Comparison of ENCODE assay signal across 19 cellular contexts in genomic region chr17:44184212-44184810, GRCh38. TPM values are rescaled to one million over a fixed set of nuclear protein-coding genes. Genes with fewer than 3 reads are reported as not detected.
DNase-seq lines count a peak whose midpoint lies in the region; ATAC-seq and TF ChIP-seq lines count a peak whose summit lies in the region.
"Had no signal": no experiment of that assay in that cellular context is flagged by ENCODE, and none has a peak within 500 bp of the region (broad histone marks: within the 10 kb centered on the region; RNA-seq: fewer than 3 reads in every experiment).

No MANE protein-coding gene starts in this region.

- H3K36me3 ChIP-seq in BLaER1 (peaks cover 50% of the 10 kb centered on the region), DOHH2 (ENCODE audit: control insufficient read depth, low read length) (peaks cover 27% of the 10 kb centered on the region), mesendoderm (ENCODE audit: control insufficient read depth, insufficient read depth, low read length) (peaks cover under 1% of the 10 kb centered on the region)
- H3K36me3 ChIP-seq: prostate gland had no signal

- no peak overlapping the region for H2BK5ac ChIP-seq in mesendoderm (ENCODE audit: low read length)

- TF ChIP-seq CTCF in DOHH2 (IDR thresholded peaks at IDR 0.05; ENCODE audit: low read depth, low read length, poor library complexity, severe bottlenecking) (no peak), GM20000 (IDR thresholded peaks at IDR 0.05; ENCODE audit: extremely low read depth, missing control alignments) (no peak)

- H4K5ac ChIP-seq in mesendoderm (ENCODE audit: low read length), result no peak overlapping the region

- no peak overlapping the region for H2BK120ac ChIP-seq in mesendoderm (ENCODE audit: low read depth, low read length)

- no peak overlapping the region for H3K23ac ChIP-seq in mesendoderm (ENCODE audit: low read length)

- H3K4me3 ChIP-seq in BLaER1 (no peak overlapping the region), DOHH2 (ENCODE audit: low read length) (no peak overlapping the region), mesendoderm (ENCODE audit: low read length) (no peak overlapping the region)
- H3K4me3 ChIP-seq: left lung, MG63, prostate gland had no signal

- H3K4me1 Mint-ChIP-seq in T-cell, result peaks cover 32 to 57% (median 52%) of the 10 kb centered on the region in 3 donors
- H3K4me1 Mint-ChIP-seq in stimulated activated naive B cell treated with anti-CD40 and anti-IgM and Interleukin-4, amounts not matched to agents 10 μg/mL and 1 μg/mL and 100 μg/mL, for 72 hours, result peaks cover 26 to 59% of the 10 kb centered on the region in 2 donors

- H3K4ac ChIP-seq in mesendoderm (ENCODE audit: low read depth, low read length), result no peak overlapping the region

- H3K27ac ChIP-seq in BLaER1 (no peak overlapping the region), DOHH2 (ENCODE audit: low read depth, low read length) (no peak overlapping the region), mesendoderm (ENCODE audit: low read depth, low read length) (no peak overlapping the region)
- H3K27ac ChIP-seq: left lung had no signal

- peak overlapping the region; percentile 28 to 99 (median 99) for H3K4me3 Mint-ChIP-seq in T-cell
- no peak overlapping the region for H3K4me3 Mint-ChIP-seq in stimulated activated naive B cell treated with anti-CD40 and anti-IgM and Interleukin-4, amounts not matched to agents 10 μg/mL and 1 μg/mL and 100 μg/mL, for 72 hours

- POLR2A ChIA-PET in T-cell (lab: Charles Lee), result no interaction called here

- WGBS in mesendoderm (ENCODE audit: extremely low coverage, insufficient coverage, low lambda C conversion rate), result no CpG with 5 or more reads among the region's 8 CpGs

- H3K4me2 ChIP-seq in BLaER1 (peak overlapping the region; percentile 94), DOHH2 (ENCODE audit: low read length) (peak overlapping the region; percentile 72), mesendoderm (ENCODE audit: low read length) (no peak overlapping the region)

- H3K56ac ChIP-seq in mesendoderm (ENCODE audit: low read length), result peak overlapping the region; percentile 46

- H3K18ac ChIP-seq in mesendoderm (ENCODE audit: low read length), result no peak overlapping the region

- H2BK15ac ChIP-seq in mesendoderm (replicated peaks; ENCODE audit: low read depth), result no peak overlapping the region

- peaks cover 3% of the 10 kb centered on the region; the same call in 1 of the 2 replicates for H3F3A ChIP-seq in DOHH2 (ENCODE audit: control insufficient read depth, insufficient read depth)

- H3K4me1 ChIP-seq in BLaER1 (peaks cover 40% of the 10 kb centered on the region), DOHH2 (ENCODE audit: control insufficient read depth, low read length) (peaks cover 28% of the 10 kb centered on the region), mesendoderm (ENCODE audit: control insufficient read depth, low read depth, low read length) (peaks cover 2% of the 10 kb centered on the region)

- peak overlapping the region in 1 of 2 donors; percentile 22 for H3K27ac Mint-ChIP-seq in T-cell
- no peak overlapping the region for H3K27ac Mint-ChIP-seq in stimulated activated naive B cell treated with anti-CD40 and anti-IgM and Interleukin-4, amounts not matched to agents 10 μg/mL and 1 μg/mL and 100 μg/mL, for 72 hours

- peaks cover 14% of the 10 kb centered on the region for H3K79me1 ChIP-seq in mesendoderm (ENCODE audit: low read length)

- CTCF ChIA-PET in T-cell (lab: Charles Lee), result interaction anchor here in 1 of 2 donors (1.4 to 2.8 kb wide), 2 partner anchors 16 to 61 kb away, joined by 3 to 12 read pairs; partner anchors contain the start of gene HDAC5

- DNase-seq in T-cell, result no peak
- no peak for DNase-seq in mesendoderm
- no peak for DNase-seq in NOMO-1 (lab: John Stamatoyannopoulos, UW; ENCODE audit: unreplicated experiment in 2 of 2)
- DNase-seq in stimulated activated naive B cell treated with anti-CD40 and anti-IgM and Interleukin-4, amounts not matched to agents 10 μg/mL and 1 μg/mL and 100 μg/mL, for 72 hours, result no peak
- DNase-seq in GM20000 (ENCODE audit: low spot score), result no peak
- DNase-seq: activated CD4-positive, CD25-positive, alpha-beta regulatory T cell; activated CD8-positive, alpha-beta memory T cell treated with anti-CD3 and anti-CD28 coated beads, Interleukin-2, amount 50 U/mL, for 48 hours; foreskin fibroblast; MG63; NCI-H2029; NCI-H524 treated with DMSO at 0.1 percent for 48 hours; stimulated activated CD4-positive, alpha-beta T cell treated with anti-CD3 and anti-CD28 coated beads, Interleukin-15, amount 100 ng/mL, for 24 hours; T-helper 1 cell had no signal

- ATAC-seq in T-cell (replicated peaks in 1 of 4) (no peak), GM21423 (IDR thresholded peaks at IDR 0.05; ENCODE audit: unreplicated experiment) (no peak)
- no peak for ATAC-seq in stimulated activated naive B cell treated with anti-CD40 and anti-IgM and Interleukin-4, amounts not matched to agents 10 μg/mL and 1 μg/mL and 100 μg/mL, for 72 hours (replicated peaks)
- ATAC-seq: left lung had no signal

- H3K9me2 ChIP-seq in DOHH2 (replicated peaks; ENCODE audit: control insufficient read depth, low read length), result no peaks in the 10 kb centered on the region

- H2AK5ac ChIP-seq in mesendoderm (ENCODE audit: low read length), result no peak overlapping the region

- H3K9ac ChIP-seq in BLaER1 (no peak overlapping the region; the same call in 1 of the 2 replicates), mesendoderm (ENCODE audit: low read length) (no peak overlapping the region)

- H3K36me3 Mint-ChIP-seq in T-cell, result peaks cover 7% of the 10 kb centered on the region
- H3K36me3 Mint-ChIP-seq in stimulated activated naive B cell treated with anti-CD40 and anti-IgM and Interleukin-4, amounts not matched to agents 10 μg/mL and 1 μg/mL and 100 μg/mL, for 72 hours, result peaks cover 14 to 28% of the 10 kb centered on the region in 2 donors

- H4K8ac ChIP-seq in mesendoderm (ENCODE audit: low read depth, low read length), result no peak overlapping the region

- H3K27me3 ChIP-seq in BLaER1 (no peaks in the 10 kb centered on the region), DOHH2 (ENCODE audit: control insufficient read depth, low read length) (no peaks in the 10 kb centered on the region), mesendoderm (ENCODE audit: insufficient read depth, low read length, poor library complexity) (no peaks in the 10 kb centered on the region)
- H3K27me3 ChIP-seq: left lung, MG63 had no signal

- H3K79me2 ChIP-seq in DOHH2 (ENCODE audit: control insufficient read depth, low read length), result peaks cover 67% of the 10 kb centered on the region
- peaks cover 26% of the 10 kb centered on the region for H3K79me2 ChIP-seq in mesendoderm (ENCODE audit: control insufficient read depth, insufficient read depth, low read length)

- H3K9me3 Mint-ChIP-seq in T-cell, result no peaks in the 10 kb centered on the region
- H3K9me3 Mint-ChIP-seq in stimulated activated naive B cell treated with anti-CD40 and anti-IgM and Interleukin-4, amounts not matched to agents 10 μg/mL and 1 μg/mL and 100 μg/mL, for 72 hours, result no peaks in the 10 kb centered on the region

- H3K9me3 ChIP-seq in BLaER1 (no peaks in the 10 kb centered on the region), DOHH2 (ENCODE audit: control insufficient read depth, insufficient read depth, low read length) (no peaks in the 10 kb centered on the region)
- H3K9me3 ChIP-seq: left lung, MG63, prostate gland had no signal

- H4K20me1 ChIP-seq in BLaER1 (peaks cover 50% of the 10 kb centered on the region), DOHH2 (ENCODE audit: control insufficient read depth, insufficient read depth, low read depth, low read length) (0 out of 2 replicates have a peak, but pooled peaks cover 5% of the 10 kb centered on the region)

- no peaks in the 10 kb centered on the region for H3K27me3 Mint-ChIP-seq in T-cell
- no peaks in the 10 kb centered on the region for H3K27me3 Mint-ChIP-seq in stimulated activated naive B cell treated with anti-CD40 and anti-IgM and Interleukin-4, amounts not matched to agents 10 μg/mL and 1 μg/mL and 100 μg/mL, for 72 hours

RNA-seq across cellular contexts. Expression of gene TMUB2, which starts 2.5 kb away (rescaled TPM):
- 10 to 100 TPM; 42.0 to 46.6 (median 43.0) TPM for total RNA-seq in T-cell
- polyA plus RNA-seq in mesendoderm (2013, experiment 1 of 2), result 11.7 TPM
- polyA plus RNA-seq in mesendoderm (2013, experiment 2 of 2), result 11.4 TPM

RNA-seq across cellular contexts. Expression of gene ASB16, which starts 13.8 kb away (rescaled TPM):
- under 1 TPM in 1 of 5 donors, not detected in 4; 0.15 TPM for total RNA-seq in T-cell
- not detected for polyA plus RNA-seq in mesendoderm (2013, experiment 1 of 2)
- polyA plus RNA-seq in mesendoderm (2013, experiment 2 of 2), result not detected
- total RNA-seq: chondrocyte, left lung had no signal

RNA-seq across cellular contexts. Expression of gene ATXN7L3, which starts 15.4 kb away (rescaled TPM):
- total RNA-seq in T-cell, result 100 to 1,000 TPM; 101 to 130 (median 125) TPM
- 48.5 TPM for polyA plus RNA-seq in mesendoderm (2013, experiment 1 of 2)
- polyA plus RNA-seq in mesendoderm (2013, experiment 2 of 2), result 47.5 TPM

RNA-seq across cellular contexts. Expression of gene UBTF, which starts 35.2 kb away (rescaled TPM):
- 100 to 1,000 TPM; 162 to 228 (median 213) TPM for total RNA-seq in T-cell
- 78.1 TPM for polyA plus RNA-seq in mesendoderm (2013, experiment 1 of 2)
- polyA plus RNA-seq in mesendoderm (2013, experiment 2 of 2), result 78.4 TPM

RNA-seq across cellular contexts. Expression of gene HROB, which starts 42.6 kb away (rescaled TPM):
- 1 to 10 TPM in 4 of 5 donors, under 1 TPM in 1; 0.73 to 3.4 (median 1.1) TPM for total RNA-seq in T-cell
- polyA plus RNA-seq in mesendoderm (2013, experiment 1 of 2), result 10.7 TPM
- polyA plus RNA-seq in mesendoderm (2013, experiment 2 of 2), result 10.4 TPM

Comparison
In these comparisons a context has a peak if more than half of its experiments do, and no peak if none do; other contexts are left out.
1. H3K4me3 Mint-ChIP-seq: peak in T-cell (3 of 3); none in stimulated activated naive B cell treated with anti-CD40 and anti-IgM and Interleukin-4, amounts not matched to agents 10 μg/mL and 1 μg/mL and 100 μg/mL, for 72 hours (0 of 2).